8 cellular contexts compared by ENCODE assay signal in the genomic region with DNA sequence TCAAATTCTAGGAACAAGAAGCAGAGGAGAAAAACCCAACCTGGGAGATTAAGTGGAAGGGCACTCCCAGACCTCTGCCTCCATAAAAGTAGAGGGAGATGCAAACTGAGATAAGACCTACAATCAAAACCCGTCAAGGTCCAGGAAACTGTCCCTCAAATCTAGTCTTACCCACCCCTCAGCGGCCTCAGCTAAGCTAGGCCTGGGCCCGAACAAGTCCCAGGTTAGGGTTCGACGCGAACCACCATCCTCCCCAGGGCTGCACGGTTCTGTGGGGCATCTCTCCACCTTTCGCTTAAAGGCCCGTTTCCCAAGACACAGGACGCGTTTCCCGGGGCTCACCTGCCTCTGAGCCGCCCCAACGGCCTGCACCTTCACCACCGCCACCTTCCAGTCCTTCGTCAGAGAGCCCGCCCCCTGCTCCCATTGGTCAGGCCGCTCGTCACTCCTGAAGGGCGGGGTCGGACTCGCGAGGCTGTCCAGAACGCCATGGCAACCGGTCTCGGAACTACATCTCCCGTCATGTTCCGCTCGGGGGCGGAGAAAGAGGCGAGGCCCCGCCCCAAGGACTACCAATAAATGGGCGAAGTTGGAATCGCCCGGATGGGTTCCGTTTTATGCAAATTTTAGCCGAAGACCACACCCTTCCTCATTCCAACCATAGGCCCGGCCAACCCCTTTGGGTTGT. TPM values are rescaled to one million over a fixed set of nuclear protein-coding genes. Genes with fewer than 3 reads are reported as not detected.
DNase-seq lines count a peak whose midpoint lies in the region; ATAC-seq and TF ChIP-seq lines count a peak whose summit lies in the region.

A gene (minus strand): TSS at position 403 of the 688 bp plus-strand sequence. CDS start 10,190 bp downstream, outside the sequence.

- H3K27me3 ChIP-seq in ascending aorta (no peaks in the 10 kb centered on the region), right cardiac atrium (ENCODE audit: control insufficient read depth, insufficient read depth) (no peaks in the 10 kb centered on the region), uterus (no peaks in the 10 kb centered on the region)

- H3K4me3 ChIP-seq in ascending aorta, result peak within 1 kb of the TSS; percentile 93 to 100
- peak within 1 kb of the TSS; percentile 92 for H3K4me3 ChIP-seq in right cardiac atrium (ENCODE audit: low read length)
- H3K4me3 ChIP-seq in uterus, result peak within 1 kb of the TSS; percentile 58 to 97

- H3K9me3 Mint-ChIP-seq in T-helper 2 cell treated with Interferon-gamma antibody and Interleukin-4, amounts not matched to agents 5 μg/mL and 100 μg/mL, for 36 hours, result no peaks in the 10 kb centered on the region

- H3K36me3 ChIP-seq in ascending aorta, result no peaks in the 10 kb centered on the region
- H3K36me3 ChIP-seq in uterus, result no peaks in the 10 kb centered on the region

- H3K36me3 Mint-ChIP-seq in T-helper 2 cell treated with Interferon-gamma antibody and Interleukin-4, amounts not matched to agents 5 μg/mL and 100 μg/mL, for 36 hours (ENCODE audit: low read depth), result peaks cover 9% of the 10 kb centered on the region

- ATAC-seq in GM18502 (IDR thresholded peaks at IDR 0.05; ENCODE audit: poor library complexity, unreplicated experiment) (peak; percentile 86), HG02970 (IDR thresholded peaks at IDR 0.05; ENCODE audit: low FRiP score, unreplicated experiment) (peak; percentile 87), right cardiac atrium (peak; percentile 94)

- H3K27me3 Mint-ChIP-seq in T-helper 2 cell treated with Interferon-gamma antibody and Interleukin-4, amounts not matched to agents 5 μg/mL and 100 μg/mL, for 36 hours (ENCODE audit: low read depth), result peaks cover 22% of the 10 kb centered on the region

- H3K27ac Mint-ChIP-seq in T-helper 2 cell treated with Interferon-gamma antibody and Interleukin-4, amounts not matched to agents 5 μg/mL and 100 μg/mL, for 36 hours, result peak within 1 kb of the TSS; percentile 94

- H3K4me3 Mint-ChIP-seq in T-helper 2 cell treated with Interferon-gamma antibody and Interleukin-4, amounts not matched to agents 5 μg/mL and 100 μg/mL, for 36 hours, result peak within 1 kb of the TSS; percentile 88

- peak within 1 kb of the TSS; percentile 84 to 95 for H3K27ac ChIP-seq in ascending aorta
- peak within 1 kb of the TSS; percentile 91 for H3K27ac ChIP-seq in right cardiac atrium (ENCODE audit: low read length)
- peak within 1 kb of the TSS; percentile 92 to 93 for H3K27ac ChIP-seq in uterus

- TF ChIP-seq POLR2A in uterus (IDR thresholded peaks at IDR 0.05), result peak; percentile 57 to 68

- under 1% methylated on average over 38 of the region's 38 CpGs for WGBS in right cardiac atrium

- TF ChIP-seq CTCF in ascending aorta (IDR thresholded peaks at IDR 0.05) (no peak), uterus (IDR thresholded peaks at IDR 0.05) (no peak)

- intact Hi-C loops in ascending aorta (cut with DNase I), result loop anchor here (1.0 to 10.0 kb wide), 7 partner anchors 41 to 914 kb away; a partner anchor contains a TSS
- intact Hi-C loops in right cardiac atrium (cut with DNase I), result loop anchor here (5.0 to 10.0 kb wide), 3 partner anchors 93 to 256 kb away; no protein-coding TSS in a partner anchor
- intact Hi-C loops in uterus (cut with DNase I; ENCODE audit: low total_unique reads), result no loop called here

- DNase-seq in NCI-H1930 (lab: John Stamatoyannopoulos, UW) (peak; percentile 99), ascending aorta (ENCODE audit: low spot score in 2 of 2) (peak; percentile 100), right cardiac atrium (peak; percentile 100), pulmonary artery endothelial cell (ENCODE audit: low read depth, low spot score) (peak; percentile 99), uterus (peak; percentile 100)
- peak; percentile 100 for DNase-seq in T-helper 2 cell treated with Interferon-gamma antibody and Interleukin-4, amounts not matched to agents 5 μg/mL and 100 μg/mL, for 36 hours (ENCODE audit: low spot score)

- H3K4me1 Mint-ChIP-seq in T-helper 2 cell treated with Interferon-gamma antibody and Interleukin-4, amounts not matched to agents 5 μg/mL and 100 μg/mL, for 36 hours (ENCODE audit: low read depth), result peaks cover 17% of the 10 kb centered on the region

- H3K9me3 ChIP-seq in ascending aorta (no peaks in the 10 kb centered on the region), right cardiac atrium (ENCODE audit: control insufficient read depth, low read length) (no peaks in the 10 kb centered on the region), uterus (no peaks in the 10 kb centered on the region)

- H3K4me1 ChIP-seq in ascending aorta, result peaks cover 5 to 20% of the 10 kb centered on the region in 2 donors
- peaks cover 3% of the 10 kb centered on the region for H3K4me1 ChIP-seq in right cardiac atrium (ENCODE audit: control insufficient read depth, insufficient read depth, low read length)
- peaks cover 3 to 12% of the 10 kb centered on the region in 2 donors for H3K4me1 ChIP-seq in uterus

RNA-seq across cellular contexts. Expression of the gene that starts here (rescaled TPM):
- total RNA-seq in ascending aorta (20.0 TPM), right cardiac atrium (10 to 100 TPM; 25.0 to 37.5 (median 32.3) TPM), pulmonary artery endothelial cell (29.3 and 34.8 TPM in 2 replicates), uterus (100 to 1,000 TPM in 1 of 4 donors, 10 to 100 TPM in 3; 66.8 to 147 (median 67.3) TPM)
- polyA plus RNA-seq in right cardiac atrium, result 26.7 TPM

Comparison
In these comparisons a context has a peak if more than half of its experiments do, and no peak if none do; other contexts are left out.
1. Peak in every context shown above with its lines: DNase-seq, ATAC-seq, H3K4me3 ChIP-seq and H3K27ac ChIP-seq.